ENCODE assay signal across 1 cellular context in the genomic region with DNA sequence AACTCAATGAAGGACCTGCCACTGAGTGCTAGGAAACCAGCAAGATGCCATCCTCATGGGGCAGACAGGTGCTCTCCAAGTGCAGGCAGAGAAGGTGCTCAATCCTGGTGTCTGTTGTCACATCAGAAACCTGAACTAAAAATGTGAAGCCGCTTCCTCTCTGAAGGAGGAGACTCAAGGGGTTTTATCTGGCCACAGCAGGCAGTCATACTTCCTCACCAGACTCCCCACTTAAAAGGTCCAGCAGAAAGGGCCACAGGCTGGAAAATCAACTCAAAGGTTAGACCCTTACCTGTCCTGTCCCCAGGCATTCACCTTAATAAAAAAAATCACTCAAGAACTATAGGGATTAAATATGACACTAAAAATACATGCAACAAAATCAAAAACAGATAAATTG.
TF ChIP-seq lines count a peak whose summit lies in the region.

No MANE protein-coding gene starts in this region.

TF ChIP-seq in GM12878, 131 proteins besides CTCF, POLR2A, EP300 and RAD21:
- TF ChIP-seq NBN (IDR thresholded peaks at IDR 0.05) (peak; percentile 39; the same call in 1 of the 2 replicates), RUNX3 (IDR thresholded peaks at IDR 0.05; ENCODE audit: low read length) (peak; percentile 40; the same call in 1 of the 2 replicates), BMI1 (IDR thresholded peaks at IDR 0.05; ENCODE audit: borderline replicate concordance) (no peak), CBX3 (IDR thresholded peaks at IDR 0.05; ENCODE audit: borderline replicate concordance, low read depth) (no peak), SPI1 (IDR thresholded peaks at IDR 0.05; ENCODE audit: borderline replicate concordance, insufficient read depth, low read depth, low read length) (peak; percentile 77; the same call in 1 of the 2 replicates), CREM (IDR thresholded peaks at IDR 0.05; ENCODE audit: low read depth) (no peak), IKZF2 (IDR thresholded peaks at IDR 0.05) (no peak; a peak in 1 of 4 replicates), ESRRA (IDR thresholded peaks at IDR 0.05; ENCODE audit: low read length) (no peak), GATAD2B (conservative IDR thresholded peaks at IDR 0.05; ENCODE audit: low read depth) (0 out of 2 replicates have a peak, but pooled peaks have one; percentile 22)
- TF ChIP-seq, protein P1, sequence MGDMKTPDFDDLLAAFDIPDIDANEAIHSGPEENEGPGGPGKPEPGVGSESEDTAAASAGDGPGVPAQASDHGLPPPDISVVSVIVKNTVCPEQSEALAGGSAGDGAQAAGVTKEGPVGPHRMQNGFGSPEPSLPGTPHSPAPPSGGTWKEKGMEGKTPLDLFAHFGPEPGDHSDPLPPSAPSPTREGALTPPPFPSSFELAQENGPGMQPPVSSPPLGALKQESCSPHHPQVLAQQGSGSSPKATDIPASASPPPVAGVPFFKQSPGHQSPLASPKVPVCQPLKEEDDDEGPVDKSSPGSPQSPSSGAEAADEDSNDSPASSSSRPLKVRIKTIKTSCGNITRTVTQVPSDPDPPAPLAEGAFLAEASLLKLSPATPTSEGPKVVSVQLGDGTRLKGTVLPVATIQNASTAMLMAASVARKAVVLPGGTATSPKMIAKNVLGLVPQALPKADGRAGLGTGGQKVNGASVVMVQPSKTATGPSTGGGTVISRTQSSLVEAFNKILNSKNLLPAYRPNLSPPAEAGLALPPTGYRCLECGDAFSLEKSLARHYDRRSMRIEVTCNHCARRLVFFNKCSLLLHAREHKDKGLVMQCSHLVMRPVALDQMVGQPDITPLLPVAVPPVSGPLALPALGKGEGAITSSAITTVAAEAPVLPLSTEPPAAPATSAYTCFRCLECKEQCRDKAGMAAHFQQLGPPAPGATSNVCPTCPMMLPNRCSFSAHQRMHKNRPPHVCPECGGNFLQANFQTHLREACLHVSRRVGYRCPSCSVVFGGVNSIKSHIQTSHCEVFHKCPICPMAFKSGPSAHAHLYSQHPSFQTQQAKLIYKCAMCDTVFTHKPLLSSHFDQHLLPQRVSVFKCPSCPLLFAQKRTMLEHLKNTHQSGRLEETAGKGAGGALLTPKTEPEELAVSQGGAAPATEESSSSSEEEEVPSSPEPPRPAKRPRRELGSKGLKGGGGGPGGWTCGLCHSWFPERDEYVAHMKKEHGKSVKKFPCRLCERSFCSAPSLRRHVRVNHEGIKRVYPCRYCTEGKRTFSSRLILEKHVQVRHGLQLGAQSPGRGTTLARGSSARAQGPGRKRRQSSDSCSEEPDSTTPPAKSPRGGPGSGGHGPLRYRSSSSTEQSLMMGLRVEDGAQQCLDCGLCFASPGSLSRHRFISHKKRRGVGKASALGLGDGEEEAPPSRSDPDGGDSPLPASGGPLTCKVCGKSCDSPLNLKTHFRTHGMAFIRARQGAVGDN (IDR thresholded peaks at IDR 0.05): peak; percentile 13; the same call in 1 of the 2 replicates
